In genomic region chr4:14919785-14920184, GRCh38 we compare ENCODE assay signal across 24 cellular contexts.
"Had no signal": no experiment of that assay in that cellular context is flagged by ENCODE, and none has a peak within 500 bp of the region (broad histone marks: within the 10 kb centered on the region; RNA-seq: fewer than 3 reads in every experiment).

No MANE protein-coding gene starts in this region.

- DNase-seq: activated CD4-positive, alpha-beta T cell treated with anti-CD3 and anti-CD28 coated beads for 48 hours; activated CD4-positive, alpha-beta T cell treated with anti-CD3 and anti-CD28 coated beads, Interleukin-2, amount 50 U/mL, for 1 hour; activated CD4-positive, alpha-beta T cell treated with anti-CD3 and anti-CD28 coated beads, Interleukin-2, amount 50 U/mL, for 48 hours; activated CD4-positive, CD25-positive, alpha-beta regulatory T cell; activated CD4-positive, CD25-positive, alpha-beta regulatory T cell treated with anti-CD3 and anti-CD28 coated beads, Interleukin-2, amount 50 U/mL, for 72 hours; activated CD8-positive, alpha-beta memory T cell treated with anti-CD3 and anti-CD28 coated beads for 24 hours; activated CD8-positive, alpha-beta T cell treated with anti-CD3 and anti-CD28 coated beads for 36 hours; activated gamma-delta T cell; activated naive CD4-positive, alpha-beta T cell; activated naive CD4-positive, alpha-beta T cell treated with anti-CD3 and anti-CD28 coated beads, Interleukin-2, amount 10 ng/mL, durations not matched to agents 7 days and 5 days; activated naive CD8-positive, alpha-beta T cell treated with anti-CD3 and anti-CD28 coated beads, Interleukin-2, amount 10 ng/mL, durations not matched to agents 7 days and 5 days; activated T-cell treated with anti-CD3 and anti-CD28 coated beads, Interleukin-2, amount 50 U/mL, for 48 hours; anterior cingulate cortex; brain microvascular endothelial cell; dorsolateral prefrontal cortex; effector memory CD4-positive, alpha-beta T cell; endodermal cell; foreskin fibroblast; T-helper 2 cell had no signal

- H3K36me3 Mint-ChIP-seq: activated naive CD4-positive, alpha-beta T cell treated with anti-CD3 and anti-CD28 coated beads, Interleukin-2, amount 10 ng/mL, durations not matched to agents 7 days and 5 days; activated naive CD4-positive, alpha-beta T cell treated with anti-CD3 and anti-CD28 coated beads, Interleukin-2, amount 50 U/mL, for 72 hours; activated naive CD8-positive, alpha-beta T cell treated with anti-CD3 and anti-CD28 coated beads, Interleukin-2, amount 10 ng/mL, durations not matched to agents 7 days and 5 days had no signal

- H3K36me3 ChIP-seq: brain microvascular endothelial cell had no signal

- H3K4me3 Mint-ChIP-seq: activated CD8-positive, alpha-beta T cell treated with anti-CD3 and anti-CD28 coated beads for 36 hours; activated naive CD4-positive, alpha-beta T cell treated with anti-CD3 and anti-CD28 coated beads, Interleukin-2, amount 10 ng/mL, durations not matched to agents 7 days and 5 days; activated naive CD8-positive, alpha-beta T cell treated with anti-CD3 and anti-CD28 coated beads, Interleukin-2, amount 10 ng/mL, durations not matched to agents 7 days and 5 days; central memory CD8-positive, alpha-beta T cell; dendritic cell treated with granulocyte-macrophage colony-stimulating factor and Interleukin-4, amounts not matched to agents 40 ng/mL and 50 ng/mL, for 4 days; endodermal cell had no signal

- H3K9me3 Mint-ChIP-seq: activated CD8-positive, alpha-beta T cell treated with anti-CD3 and anti-CD28 coated beads for 36 hours; activated naive CD4-positive, alpha-beta T cell treated with anti-CD3 and anti-CD28 coated beads, Interleukin-2, amount 10 ng/mL, durations not matched to agents 7 days and 5 days; activated naive CD4-positive, alpha-beta T cell treated with anti-CD3 and anti-CD28 coated beads, Interleukin-2, amount 50 U/mL, for 72 hours; activated naive CD8-positive, alpha-beta T cell treated with anti-CD3 and anti-CD28 coated beads, Interleukin-2, amount 10 ng/mL, durations not matched to agents 7 days and 5 days; central memory CD8-positive, alpha-beta T cell; dendritic cell treated with granulocyte-macrophage colony-stimulating factor and Interleukin-4, amounts not matched to agents 40 ng/mL and 50 ng/mL, for 4 days; endodermal cell had no signal

- ATAC-seq: activated CD8-positive, alpha-beta T cell treated with anti-CD3 and anti-CD28 coated beads for 36 hours; esophagus mucosa had no signal

- H3K4me3 ChIP-seq: coronary artery, dorsolateral prefrontal cortex had no signal

- H3K27ac ChIP-seq: brain microvascular endothelial cell, coronary artery had no signal

- H3K27me3 ChIP-seq: brain microvascular endothelial cell, dorsolateral prefrontal cortex had no signal

- H3K27ac Mint-ChIP-seq: activated CD8-positive, alpha-beta T cell treated with anti-CD3 and anti-CD28 coated beads for 36 hours; activated naive CD4-positive, alpha-beta T cell treated with anti-CD3 and anti-CD28 coated beads, Interleukin-2, amount 10 ng/mL, durations not matched to agents 7 days and 5 days; activated naive CD4-positive, alpha-beta T cell treated with anti-CD3 and anti-CD28 coated beads, Interleukin-2, amount 50 U/mL, for 72 hours; activated naive CD8-positive, alpha-beta T cell treated with anti-CD3 and anti-CD28 coated beads, Interleukin-2, amount 10 ng/mL, durations not matched to agents 7 days and 5 days; dendritic cell treated with granulocyte-macrophage colony-stimulating factor and Interleukin-4, amounts not matched to agents 40 ng/mL and 50 ng/mL, for 4 days; endodermal cell had no signal

- H3K4me1 Mint-ChIP-seq: activated naive CD4-positive, alpha-beta T cell treated with anti-CD3 and anti-CD28 coated beads, Interleukin-2, amount 10 ng/mL, durations not matched to agents 7 days and 5 days; activated naive CD8-positive, alpha-beta T cell treated with anti-CD3 and anti-CD28 coated beads, Interleukin-2, amount 10 ng/mL, durations not matched to agents 7 days and 5 days; central memory CD8-positive, alpha-beta T cell had no signal
